Comparison of ENCODE assay signal across 15 cellular contexts in the genomic region with DNA sequence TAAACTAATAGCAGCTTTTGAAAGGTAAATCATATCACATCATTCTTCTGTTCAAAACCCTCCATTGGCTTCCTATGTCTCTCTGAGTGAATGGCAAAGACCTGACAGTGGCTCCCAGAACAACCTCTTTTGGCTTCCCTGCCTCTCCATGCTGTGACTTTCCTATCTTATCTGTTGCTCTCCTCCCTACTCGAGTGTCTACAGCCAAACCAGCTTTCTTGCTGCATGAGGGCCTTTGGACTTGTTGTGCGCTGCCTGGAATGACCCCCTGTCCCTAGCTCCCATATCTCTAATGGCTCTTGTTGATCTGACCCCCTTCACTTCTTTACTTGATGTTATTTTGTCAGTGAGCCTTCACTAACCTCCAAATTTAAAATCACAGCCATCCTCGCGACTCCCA. TPM values are rescaled to one million over a fixed set of nuclear protein-coding genes. Genes with fewer than 3 reads are reported as not detected.
DNase-seq lines count a peak whose midpoint lies in the region; ATAC-seq and TF ChIP-seq lines count a peak whose summit lies in the region.
"Had no signal": no experiment of that assay in that cellular context is flagged by ENCODE, and none has a peak within 500 bp of the region (broad histone marks: within the 10 kb centered on the region; RNA-seq: fewer than 3 reads in every experiment).

No MANE protein-coding gene starts in this region.

- H3K4me3 Mint-ChIP-seq in Caco-2 (ENCODE audit: unreplicated experiment) = peak overlapping the region; percentile 2
- H3K4me3 Mint-ChIP-seq in naive thymus-derived CD8-positive, alpha-beta T cell = peak overlapping the region in 9 of 10 donors; percentile 18 to 96 (median 60)

- peaks cover 6% of the 10 kb centered on the region for H3K36me3 Mint-ChIP-seq in Caco-2 (ENCODE audit: insufficient read depth, unreplicated experiment)
- no peaks in the 10 kb centered on the region for H3K36me3 Mint-ChIP-seq in naive thymus-derived CD8-positive, alpha-beta T cell

- H3K27me3 ChIP-seq in Caco-2 (replicated peaks; ENCODE audit: control insufficient read depth, insufficient read depth, low read length) (no peaks in the 10 kb centered on the region), breast epithelium (no peaks in the 10 kb centered on the region), colonic mucosa (no peaks in the 10 kb centered on the region)
- H3K27me3 ChIP-seq: brain microvascular endothelial cell had no signal

- H3K9me3 ChIP-seq in Caco-2 = no peaks in the 10 kb centered on the region
- H3K9me3 ChIP-seq in HEK293 (ENCODE audit: control insufficient read depth, insufficient read depth, low read depth, low read length) = no peaks in the 10 kb centered on the region
- H3K9me3 ChIP-seq in breast epithelium = no peaks in the 10 kb centered on the region
- H3K9me3 ChIP-seq in colonic mucosa = no peaks in the 10 kb centered on the region
- H3K9me3 ChIP-seq: SK-N-SH, stomach had no signal

- peaks cover 15% of the 10 kb centered on the region for H3K4me1 ChIP-seq in Caco-2
- peaks cover 15% of the 10 kb centered on the region for H3K4me1 ChIP-seq in HEK293 (ENCODE audit: control insufficient read depth, insufficient read depth, low read length)
- peaks cover 0 to 16% of the 10 kb centered on the region in 2 donors for H3K4me1 ChIP-seq in breast epithelium
- H3K4me1 ChIP-seq in colonic mucosa = no peaks in the 10 kb centered on the region

- H3K4me3 ChIP-seq in Caco-2 (ENCODE audit: low read depth, low read length) (no peak overlapping the region), HEK293 (ENCODE audit: low read depth, low read length) (no peak overlapping the region), breast epithelium (peak overlapping the region in 1 of 3 donors; percentile 44), colonic mucosa (no peak overlapping the region)

- no peaks in the 10 kb centered on the region; the same call in 1 of the 2 replicates for H3K36me3 ChIP-seq in Caco-2 (ENCODE audit: control insufficient read depth, insufficient read depth, low read length)
- H3K36me3 ChIP-seq in HEK293 (ENCODE audit: control insufficient read depth in 2 of 2, insufficient read depth in 1 of 2, low read length in 2 of 2) = no peaks in the 10 kb centered on the region
- H3K36me3 ChIP-seq in breast epithelium = no peaks in the 10 kb centered on the region
- H3K36me3 ChIP-seq in colonic mucosa = no peaks in the 10 kb centered on the region
- H3K36me3 ChIP-seq: brain microvascular endothelial cell, stomach had no signal

- CTCF ChIA-PET in Caco-2 (lab: Charles Lee) = no interaction called here
- CTCF ChIA-PET in HEK293 (lab: Yijun Ruan, JAX) = no interaction called here

- no peak for TF ChIP-seq POLR2A in breast epithelium (IDR thresholded peaks at IDR 0.05)

- H3K27ac ChIP-seq in HEK293 (ENCODE audit: extremely low read depth, low read depth, low read length) (no peak overlapping the region), breast epithelium (peak overlapping the region; percentile 8 to 97), colonic mucosa (no peak overlapping the region)
- H3K27ac ChIP-seq: brain microvascular endothelial cell had no signal

- H3K9me3 Mint-ChIP-seq in Caco-2 (ENCODE audit: unreplicated experiment) = no peaks in the 10 kb centered on the region
- peaks cover 0 to 3% (median 0%) of the 10 kb centered on the region in 9 donors for H3K9me3 Mint-ChIP-seq in naive thymus-derived CD8-positive, alpha-beta T cell

- peak; percentile 19 to 35 for DNase-seq in Caco-2
- no peak for DNase-seq in breast epithelium (ENCODE audit: low spot score in 2 of 2)
- no peak for DNase-seq in naive thymus-derived CD8-positive, alpha-beta T cell
- DNase-seq in stimulated activated naive CD4-positive, alpha-beta T cell (lab: John Stamatoyannopoulos, UW) = no peak
- DNase-seq in colonic mucosa = no peak
- DNase-seq: activated CD4-positive, alpha-beta T cell treated with anti-CD3 and anti-CD28 coated beads, Interleukin-2, amount 50 U/mL, for 48 hours; brain microvascular endothelial cell; MV-4-11; NCI-H526 treated with DMSO at 0.1 percent for 48 hours; SK-N-SH; stomach had no signal

- H3K4me1 Mint-ChIP-seq in Caco-2 (ENCODE audit: low read depth, unreplicated experiment) = peaks cover 13% of the 10 kb centered on the region
- peaks cover 24 to 58% (median 45%) of the 10 kb centered on the region in 4 donors for H3K4me1 Mint-ChIP-seq in naive thymus-derived CD8-positive, alpha-beta T cell

- ATAC-seq in naive thymus-derived CD8-positive, alpha-beta T cell = no peak
- no peak for ATAC-seq in HG02885 (IDR thresholded peaks at IDR 0.05; ENCODE audit: poor library complexity, unreplicated experiment)
- no peak for ATAC-seq in GM19328 (IDR thresholded peaks at IDR 0.05; ENCODE audit: unreplicated experiment)
- ATAC-seq: esophagus mucosa had no signal

- no TSS peak for BruUV-seq in Caco-2 (replicated peaks; lab: Mats Ljungman, UMichigan)

- H3K27me3 Mint-ChIP-seq in Caco-2 (ENCODE audit: insufficient read depth, unreplicated experiment) = no peaks in the 10 kb centered on the region
- no peaks in the 10 kb centered on the region for H3K27me3 Mint-ChIP-seq in naive thymus-derived CD8-positive, alpha-beta T cell

- peak overlapping the region in 1 of 2 donors; percentile 26 for H3K9ac ChIP-seq in colonic mucosa (ENCODE audit: low read depth in 2 of 2, low read length in 2 of 2)
- H3K9ac ChIP-seq: SK-N-SH had no signal

- intact Hi-C loops in Caco-2 (cut with micrococcal nuclease; ENCODE audit: unreplicated experiment) (no loop called here), breast epithelium (cut with DNase I; ENCODE audit: low total_unique reads) (no loop called here), colonic mucosa (cut with DNase I) (no loop called here)

- TF ChIP-seq CTCF in Caco-2 (IDR thresholded peaks at IDR 0.05; ENCODE audit: insufficient read depth in 1 of 2, low read depth in 1 of 2, low read length in 1 of 2, severe bottlenecking in 1 of 2, unreplicated experiment in 1 of 2) (no peak), HEK293 (tag by site-specific recombination; IDR thresholded peaks at IDR 0.05) (no peak), breast epithelium (IDR thresholded peaks at IDR 0.05) (no peak), colonic mucosa (IDR thresholded peaks at IDR 0.05) (no peak)

- POLR2A ChIA-PET in Caco-2 (lab: Charles Lee) (no interaction called here), HEK293 (lab: Yijun Ruan, JAX) (no interaction called here)
- POLR2A ChIA-PET in naive thymus-derived CD8-positive, alpha-beta T cell (lab: Charles Lee) = interaction anchor here (0.8 to 4.0 kb wide), 4 partner anchors 9 to 86 kb away, joined by 3 to 35 read pairs (median 16); no protein-coding TSS in a partner anchor

- no peak overlapping the region for H3K27ac Mint-ChIP-seq in Caco-2 (ENCODE audit: unreplicated experiment)
- H3K27ac Mint-ChIP-seq in naive thymus-derived CD8-positive, alpha-beta T cell = peak overlapping the region in 7 of 10 donors; percentile 13 to 86 (median 54)

TF ChIP-seq in HEK293, 187 proteins besides CTCF, POLR2A, EP300 and RAD21 (continues in another document):
- TF ChIP-seq ZNF341 (tag by site-specific recombination; IDR thresholded peaks at IDR 0.05; ENCODE audit: low read depth) = no peak
- TF ChIP-seq, protein P1, sequence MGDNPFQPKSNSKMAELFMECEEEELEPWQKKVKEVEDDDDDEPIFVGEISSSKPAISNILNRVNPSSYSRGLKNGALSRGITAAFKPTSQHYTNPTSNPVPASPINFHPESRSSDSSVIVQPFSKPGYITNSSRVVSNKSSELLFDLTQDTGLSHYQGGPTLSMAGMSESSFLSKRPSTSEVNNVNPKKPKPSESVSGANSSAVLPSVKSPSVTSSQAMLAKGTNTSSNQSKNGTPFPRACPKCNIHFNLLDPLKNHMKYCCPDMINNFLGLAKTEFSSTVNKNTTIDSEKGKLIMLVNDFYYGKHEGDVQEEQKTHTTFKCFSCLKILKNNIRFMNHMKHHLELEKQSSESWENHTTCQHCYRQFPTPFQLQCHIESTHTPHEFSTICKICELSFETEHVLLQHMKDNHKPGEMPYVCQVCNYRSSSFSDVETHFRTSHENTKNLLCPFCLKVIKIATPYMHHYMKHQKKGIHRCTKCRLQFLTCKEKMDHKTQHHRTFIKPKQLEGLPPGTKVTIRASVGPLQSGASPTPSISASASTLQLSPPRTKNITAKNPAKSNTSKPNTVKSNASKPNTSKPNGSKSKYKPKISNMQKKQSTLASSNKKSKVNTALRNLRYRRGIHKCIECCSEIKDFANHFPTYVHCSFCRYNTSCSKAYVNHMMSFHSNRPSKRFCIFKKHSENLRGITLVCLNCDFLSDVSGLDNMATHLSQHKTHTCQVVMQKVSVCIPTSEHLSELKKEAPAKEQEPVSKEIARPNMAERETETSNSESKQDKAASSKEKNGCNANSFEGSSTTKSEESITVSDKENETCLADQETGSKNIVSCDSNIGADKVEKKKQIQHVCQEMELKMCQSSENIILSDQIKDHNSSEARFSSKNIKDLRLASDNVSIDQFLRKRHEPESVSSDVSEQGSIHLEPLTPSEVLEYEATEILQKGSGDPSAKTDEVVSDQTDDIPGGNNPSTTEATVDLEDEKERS (tag by site-specific recombination; IDR thresholded peaks at IDR 0.05) = no peak
- TF ChIP-seq, protein P2, sequence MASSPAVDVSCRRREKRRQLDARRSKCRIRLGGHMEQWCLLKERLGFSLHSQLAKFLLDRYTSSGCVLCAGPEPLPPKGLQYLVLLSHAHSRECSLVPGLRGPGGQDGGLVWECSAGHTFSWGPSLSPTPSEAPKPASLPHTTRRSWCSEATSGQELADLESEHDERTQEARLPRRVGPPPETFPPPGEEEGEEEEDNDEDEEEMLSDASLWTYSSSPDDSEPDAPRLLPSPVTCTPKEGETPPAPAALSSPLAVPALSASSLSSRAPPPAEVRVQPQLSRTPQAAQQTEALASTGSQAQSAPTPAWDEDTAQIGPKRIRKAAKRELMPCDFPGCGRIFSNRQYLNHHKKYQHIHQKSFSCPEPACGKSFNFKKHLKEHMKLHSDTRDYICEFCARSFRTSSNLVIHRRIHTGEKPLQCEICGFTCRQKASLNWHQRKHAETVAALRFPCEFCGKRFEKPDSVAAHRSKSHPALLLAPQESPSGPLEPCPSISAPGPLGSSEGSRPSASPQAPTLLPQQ (tag by site-specific recombination; IDR thresholded peaks at IDR 0.05) = no peak
- TF ChIP-seq ZNF600 (tag by site-specific recombination; IDR thresholded peaks at IDR 0.05) = peak; percentile 20; the same call in 1 of the 2 replicates
- TF ChIP-seq SCRT2 (tag by site-specific recombination; IDR thresholded peaks at IDR 0.05) = peak; percentile 74
- no peak for TF ChIP-seq ZFP37 (tag by site-specific recombination; IDR thresholded peaks at IDR 0.05)
- no peak for TF ChIP-seq ZNF624 (tag by site-specific recombination; IDR thresholded peaks at IDR 0.05)
- peak; percentile 52 for TF ChIP-seq ZBTB17 (tag by site-specific recombination; IDR thresholded peaks at IDR 0.05)
- 0 out of 2 replicates have a peak, but pooled peaks have one; percentile 25 for TF ChIP-seq TRIM28 (IDR thresholded peaks at IDR 0.05; ENCODE audit: borderline replicate concordance, low read length)

RNA-seq across cellular contexts. Expression of a gene that starts 2.5 kb away (rescaled TPM):
- total RNA-seq in Caco-2 (2022) = 48.5 and 50.3 TPM in 2 replicates
- total RNA-seq in breast epithelium = 100 to 1,000 TPM in 2 of 3 donors, 10 to 100 TPM in 1; 81.4 to 308 (median 303) TPM
- total RNA-seq in naive thymus-derived CD8-positive, alpha-beta T cell = 100 to 1,000 TPM; 113 to 116 TPM
- polyA plus RNA-seq in naive thymus-derived CD8-positive, alpha-beta T cell = 10 to 100 TPM; 15.7 to 25.9 (median 16.1) TPM
- 100 to 1,000 TPM; 147 to 153 TPM for total RNA-seq in colonic mucosa

Comparison
In these comparisons a context has a peak if more than half of its experiments do, and no peak if none do; other contexts are left out.
1. DNase-seq: peak in Caco-2 (2 of 2); none in breast epithelium (0 of 2), naive thymus-derived CD8-positive, alpha-beta T cell (0 of 10), stimulated activated naive CD4-positive, alpha-beta T cell (0 of 6) and colonic mucosa (single experiment).
2. H3K27ac ChIP-seq: peak in breast epithelium (2 of 2); none in HEK293 (single experiment) and colonic mucosa (single experiment).